1 cellular context compared by ENCODE assay signal in the genomic region with DNA sequence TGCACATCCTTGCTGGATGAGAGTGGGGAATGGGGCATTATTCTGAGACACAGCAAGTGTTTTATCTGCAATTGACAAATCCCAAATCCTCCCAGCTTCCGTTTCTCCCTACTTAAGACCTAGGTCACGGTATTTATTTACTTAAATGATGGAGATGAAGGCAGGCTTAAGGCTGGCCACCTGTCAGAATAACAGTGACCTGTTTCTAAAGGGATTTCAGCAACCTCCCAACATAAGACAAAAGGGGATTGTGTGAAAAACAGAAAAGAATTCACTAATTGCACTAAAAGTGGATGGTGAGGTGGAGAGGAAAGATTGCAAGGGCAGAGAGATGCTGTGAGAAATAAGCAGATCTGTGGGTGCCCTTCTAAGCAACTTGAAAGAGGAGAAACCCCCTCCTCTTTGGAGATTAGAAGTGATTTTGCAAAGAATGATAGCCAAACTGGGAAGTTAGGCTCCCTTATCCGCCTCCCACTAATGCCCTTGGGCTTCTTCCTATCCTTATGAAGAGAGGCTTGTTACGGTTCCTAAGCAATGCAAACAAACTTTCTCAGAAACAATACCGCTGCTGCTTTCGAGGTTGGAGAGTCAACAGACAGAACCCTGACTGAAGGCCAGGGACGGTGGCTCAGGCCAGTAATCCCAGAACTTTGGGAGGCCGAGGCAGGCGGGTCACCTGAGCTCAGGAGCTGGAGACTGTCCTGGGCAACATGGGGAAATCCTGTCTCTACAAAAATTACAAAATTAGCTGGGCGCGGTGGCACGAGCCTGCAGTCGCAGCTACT.
TF ChIP-seq lines count a peak whose summit lies in the region.

No MANE protein-coding gene starts in this region.

TF ChIP-seq in HepG2, 621 proteins besides CTCF, POLR2A, EP300 and RAD21 (continued from another document):
- TF ChIP-seq, protein P1, sequence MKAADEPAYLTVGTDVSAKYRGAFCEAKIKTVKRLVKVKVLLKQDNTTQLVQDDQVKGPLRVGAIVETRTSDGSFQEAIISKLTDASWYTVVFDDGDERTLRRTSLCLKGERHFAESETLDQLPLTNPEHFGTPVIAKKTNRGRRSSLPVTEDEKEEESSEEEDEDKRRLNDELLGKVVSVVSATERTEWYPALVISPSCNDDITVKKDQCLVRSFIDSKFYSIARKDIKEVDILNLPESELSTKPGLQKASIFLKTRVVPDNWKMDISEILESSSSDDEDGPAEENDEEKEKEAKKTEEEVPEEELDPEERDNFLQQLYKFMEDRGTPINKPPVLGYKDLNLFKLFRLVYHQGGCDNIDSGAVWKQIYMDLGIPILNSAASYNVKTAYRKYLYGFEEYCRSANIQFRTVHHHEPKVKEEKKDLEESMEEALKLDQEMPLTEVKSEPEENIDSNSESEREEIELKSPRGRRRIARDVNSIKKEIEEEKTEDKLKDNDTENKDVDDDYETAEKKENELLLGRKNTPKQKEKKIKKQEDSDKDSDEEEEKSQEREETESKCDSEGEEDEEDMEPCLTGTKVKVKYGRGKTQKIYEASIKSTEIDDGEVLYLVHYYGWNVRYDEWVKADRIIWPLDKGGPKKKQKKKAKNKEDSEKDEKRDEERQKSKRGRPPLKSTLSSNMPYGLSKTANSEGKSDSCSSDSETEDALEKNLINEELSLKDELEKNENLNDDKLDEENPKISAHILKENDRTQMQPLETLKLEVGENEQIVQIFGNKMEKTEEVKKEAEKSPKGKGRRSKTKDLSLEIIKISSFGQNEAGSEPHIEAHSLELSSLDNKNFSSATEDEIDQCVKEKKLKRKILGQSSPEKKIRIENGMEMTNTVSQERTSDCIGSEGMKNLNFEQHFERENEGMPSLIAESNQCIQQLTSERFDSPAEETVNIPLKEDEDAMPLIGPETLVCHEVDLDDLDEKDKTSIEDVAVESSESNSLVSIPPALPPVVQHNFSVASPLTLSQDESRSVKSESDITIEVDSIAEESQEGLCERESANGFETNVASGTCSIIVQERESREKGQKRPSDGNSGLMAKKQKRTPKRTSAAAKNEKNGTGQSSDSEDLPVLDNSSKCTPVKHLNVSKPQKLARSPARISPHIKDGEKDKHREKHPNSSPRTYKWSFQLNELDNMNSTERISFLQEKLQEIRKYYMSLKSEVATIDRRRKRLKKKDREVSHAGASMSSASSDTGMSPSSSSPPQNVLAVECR (CRISPR knock-in tag; IDR thresholded peaks at IDR 0.05; ENCODE audit: borderline replicate concordance), result no peak
- TF ChIP-seq NFIC (IDR thresholded peaks at IDR 0.05; ENCODE audit: low read length) (no peak), FOXA3 (CRISPR knock-in tag; IDR thresholded peaks at IDR 0.05) (peak; percentile 25; the same call in 1 of the 2 replicates), SOX13 (IDR thresholded peaks at IDR 0.05) (no peak), SOX13 (CRISPR knock-in tag; conservative IDR thresholded peaks at IDR 0.05 in 1 of 2, IDR thresholded peaks at IDR 0.05 in 1 of 2) (peak in 1 of 2 experiments; percentile 50; a peak in 2 of 4 replicates), ARID5B (CRISPR knock-in tag; IDR thresholded peaks at IDR 0.05) (peak; percentile 44; the same call in 1 of the 2 replicates), SOX5 (CRISPR knock-in tag; IDR thresholded peaks at IDR 0.05; ENCODE audit: borderline replicate concordance) (peak; percentile 14; the same call in 1 of the 2 replicates)
- TF ChIP-seq, protein P2, sequence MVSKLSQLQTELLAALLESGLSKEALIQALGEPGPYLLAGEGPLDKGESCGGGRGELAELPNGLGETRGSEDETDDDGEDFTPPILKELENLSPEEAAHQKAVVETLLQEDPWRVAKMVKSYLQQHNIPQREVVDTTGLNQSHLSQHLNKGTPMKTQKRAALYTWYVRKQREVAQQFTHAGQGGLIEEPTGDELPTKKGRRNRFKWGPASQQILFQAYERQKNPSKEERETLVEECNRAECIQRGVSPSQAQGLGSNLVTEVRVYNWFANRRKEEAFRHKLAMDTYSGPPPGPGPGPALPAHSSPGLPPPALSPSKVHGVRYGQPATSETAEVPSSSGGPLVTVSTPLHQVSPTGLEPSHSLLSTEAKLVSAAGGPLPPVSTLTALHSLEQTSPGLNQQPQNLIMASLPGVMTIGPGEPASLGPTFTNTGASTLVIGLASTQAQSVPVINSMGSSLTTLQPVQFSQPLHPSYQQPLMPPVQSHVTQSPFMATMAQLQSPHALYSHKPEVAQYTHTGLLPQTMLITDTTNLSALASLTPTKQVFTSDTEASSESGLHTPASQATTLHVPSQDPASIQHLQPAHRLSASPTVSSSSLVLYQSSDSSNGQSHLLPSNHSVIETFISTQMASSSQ (IDR thresholded peaks at IDR 0.05; ENCODE audit: low read depth), result no peak
- TF ChIP-seq, protein P2 (CRISPR knock-in tag; IDR thresholded peaks at IDR 0.05; ENCODE audit: borderline replicate concordance), result peak; percentile 23; the same call in 1 of the 2 replicates
- TF ChIP-seq, protein P3, sequence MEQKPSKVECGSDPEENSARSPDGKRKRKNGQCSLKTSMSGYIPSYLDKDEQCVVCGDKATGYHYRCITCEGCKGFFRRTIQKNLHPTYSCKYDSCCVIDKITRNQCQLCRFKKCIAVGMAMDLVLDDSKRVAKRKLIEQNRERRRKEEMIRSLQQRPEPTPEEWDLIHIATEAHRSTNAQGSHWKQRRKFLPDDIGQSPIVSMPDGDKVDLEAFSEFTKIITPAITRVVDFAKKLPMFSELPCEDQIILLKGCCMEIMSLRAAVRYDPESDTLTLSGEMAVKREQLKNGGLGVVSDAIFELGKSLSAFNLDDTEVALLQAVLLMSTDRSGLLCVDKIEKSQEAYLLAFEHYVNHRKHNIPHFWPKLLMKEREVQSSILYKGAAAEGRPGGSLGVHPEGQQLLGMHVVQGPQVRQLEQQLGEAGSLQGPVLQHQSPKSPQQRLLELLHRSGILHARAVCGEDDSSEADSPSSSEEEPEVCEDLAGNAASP (CRISPR knock-in tag; IDR thresholded peaks at IDR 0.05; ENCODE audit: borderline replicate concordance), result peak; percentile 16; the same call in 1 of the 2 replicates
